ENCODE assay signal across 8 cellular contexts in the genomic region with DNA sequence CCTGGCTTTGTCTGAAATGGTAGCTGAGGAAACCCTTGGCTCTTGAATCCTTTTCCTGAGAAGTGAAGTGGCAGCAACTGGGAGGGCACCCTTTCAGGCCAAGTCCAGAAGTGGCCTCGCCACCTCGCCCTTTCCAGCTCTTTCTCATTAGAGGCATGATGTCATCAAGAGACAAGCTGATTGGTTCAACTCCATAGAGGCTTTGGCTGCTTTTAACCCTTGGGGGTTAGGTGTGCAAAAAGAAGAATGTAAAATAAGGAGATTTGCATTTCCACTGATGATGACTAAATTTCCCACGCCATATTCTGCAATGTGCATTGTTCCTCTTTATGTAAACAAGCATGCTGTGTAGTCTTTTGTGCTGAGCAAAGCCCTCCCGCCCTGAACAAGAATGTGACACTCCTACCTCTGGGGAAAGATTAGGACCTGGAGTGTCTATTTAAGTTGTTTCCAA.
DNase-seq lines count a peak whose midpoint lies in the region; ATAC-seq, FAIRE-seq and TF ChIP-seq lines count a peak whose summit lies in the region.

No MANE protein-coding gene starts in this region.

- no peak overlapping the region for H3K14ac ChIP-seq in H9 (ENCODE audit: insufficient read depth, low read length)

- no peaks in the 10 kb centered on the region for H3K27me3 ChIP-seq in H9 (ENCODE audit: insufficient read depth, low read length)
- H3K27me3 ChIP-seq in neural progenitor cell, result no peaks in the 10 kb centered on the region

- no peak overlapping the region for H4K91ac ChIP-seq in H9 (ENCODE audit: insufficient read length, low read depth, low read length)

- H4K20me1 ChIP-seq in H9 (ENCODE audit: control insufficient read depth, insufficient read depth, insufficient read length), result no peaks in the 10 kb centered on the region
- H4K20me1 ChIP-seq in neural progenitor cell (ENCODE audit: low read depth), result peaks cover 26% of the 10 kb centered on the region

- H2BK15ac ChIP-seq in H9 (ENCODE audit: low read depth, low read length), result no peak overlapping the region

- H3K4me3 ChIP-seq in neural progenitor cell, result no peak overlapping the region
- no peak overlapping the region for H3K4me3 ChIP-seq in kidney (ENCODE audit: low read length in 2 of 2)

- H3K36me3 ChIP-seq in neural progenitor cell, result no peaks in the 10 kb centered on the region
- H3K36me3 ChIP-seq in kidney (ENCODE audit: control insufficient read depth in 1 of 2, insufficient read depth in 2 of 2, low read length in 2 of 2), result no peaks in the 10 kb centered on the region

- no peak overlapping the region for H3K56ac ChIP-seq in H9 (ENCODE audit: insufficient read length, low read depth, low read length)

- no peak for TF ChIP-seq CTCF in H9 (conservative IDR thresholded peaks at IDR 0.05)
- no peak for TF ChIP-seq CTCF in neural progenitor cell (IDR thresholded peaks at IDR 0.05)
- no peak for TF ChIP-seq CTCF in kidney (IDR thresholded peaks at IDR 0.05; ENCODE audit: borderline replicate concordance, extremely low read depth, insufficient read depth)

- H2AFZ ChIP-seq in H9 (ENCODE audit: low read length), result no peak overlapping the region
- H2AFZ ChIP-seq in neural progenitor cell (replicated peaks), result no peak overlapping the region

- intact Hi-C loops in kidney (cut with DNase I), result no loop called here

- H3K27ac ChIP-seq in H9 (ENCODE audit: insufficient read length, low read depth, low read length) (no peak overlapping the region), neural progenitor cell (no peak overlapping the region), kidney (ENCODE audit: low read depth in 2 of 2, low read length in 2 of 2) (peak overlapping the region in 1 of 2 donors; percentile 19)

- H3K27me3 Mint-ChIP-seq in H9 (ENCODE audit: low read depth) (no peaks in the 10 kb centered on the region; the same call in 1 of the 2 replicates), neural progenitor cell (ENCODE audit: insufficient read depth, low read depth) (no peaks in the 10 kb centered on the region)
- H3K27me3 Mint-ChIP-seq in stimulated activated naive B cell treated with anti-CD40 and anti-IgM and Interleukin-4, amounts not matched to agents 10 μg/mL and 1 μg/mL and 100 μg/mL, for 72 hours, result no peaks in the 10 kb centered on the region

- H3K36me3 Mint-ChIP-seq in H9 (ENCODE audit: insufficient read depth in 1 of 3, low read depth in 3 of 3) (peaks cover 0 to 4% (median 0%) of the 10 kb centered on the region in 3 experiments; a peak in 4 of 7 replicates), neural progenitor cell (peaks cover 5% of the 10 kb centered on the region)
- peaks cover 13 to 21% of the 10 kb centered on the region in 2 donors for H3K36me3 Mint-ChIP-seq in stimulated activated naive B cell treated with anti-CD40 and anti-IgM and Interleukin-4, amounts not matched to agents 10 μg/mL and 1 μg/mL and 100 μg/mL, for 72 hours

- peaks cover 75 to 76% of the 10 kb centered on the region in 2 experiments for H3K4me1 Mint-ChIP-seq in H9
- peaks cover 22% of the 10 kb centered on the region for H3K4me1 Mint-ChIP-seq in neural progenitor cell
- no peaks in the 10 kb centered on the region for H3K4me1 Mint-ChIP-seq in stimulated activated naive B cell treated with anti-CD40 and anti-IgM and Interleukin-4, amounts not matched to agents 10 μg/mL and 1 μg/mL and 100 μg/mL, for 72 hours

- H3K79me2 ChIP-seq in H9 (ENCODE audit: insufficient read depth, low read length), result no peaks in the 10 kb centered on the region
- H3K79me2 ChIP-seq in neural progenitor cell (ENCODE audit: low read depth), result no peaks in the 10 kb centered on the region

- H3K27ac Mint-ChIP-seq in H9, result peak overlapping the region; percentile 46 to 87 (median 73); a peak in 6 of 7 replicates
- H3K27ac Mint-ChIP-seq in neural progenitor cell, result peak overlapping the region; percentile 54
- no peak overlapping the region for H3K27ac Mint-ChIP-seq in stimulated activated naive B cell treated with anti-CD40 and anti-IgM and Interleukin-4, amounts not matched to agents 10 μg/mL and 1 μg/mL and 100 μg/mL, for 72 hours

- no peaks in the 10 kb centered on the region for H3K9me3 ChIP-seq in H9 (ENCODE audit: control insufficient read depth, low read depth, low read length)
- no peaks in the 10 kb centered on the region for H3K9me3 ChIP-seq in neural progenitor cell (ENCODE audit: low read depth)
- H3K9me3 ChIP-seq in kidney (ENCODE audit: control insufficient read depth in 1 of 2, low read length in 2 of 2), result no peaks in the 10 kb centered on the region

- no peak overlapping the region for H3K4me2 ChIP-seq in H9 (ENCODE audit: insufficient read depth, insufficient read length, low read length)
- peak overlapping the region; percentile 15 for H3K4me2 ChIP-seq in neural progenitor cell

- DNase-seq in H9 (no peak), NCI-H748 (lab: John Stamatoyannopoulos, UW; ENCODE audit: unreplicated experiment) (peak; percentile 76), neural progenitor cell (ENCODE audit: low spot score) (peak; percentile 75), kidney (no peak)
- DNase-seq in stimulated activated naive B cell treated with anti-CD40 and anti-IgM and Interleukin-4, amounts not matched to agents 10 μg/mL and 1 μg/mL and 100 μg/mL, for 72 hours, result no peak

- no peak overlapping the region for H3T11ph ChIP-seq in H9 (ENCODE audit: low read length)

- no peak overlapping the region for H2BK120ac ChIP-seq in H9 (ENCODE audit: low read depth, low read length, poor library complexity, severe bottlenecking)

- H2AK5ac ChIP-seq in H9 (ENCODE audit: insufficient read length, low read length), result no peak overlapping the region

- no peak overlapping the region for H3K23ac ChIP-seq in H9 (ENCODE audit: insufficient read length, low read depth, low read length)

- H2BK5ac ChIP-seq in H9 (ENCODE audit: insufficient read length, low read length), result no peak overlapping the region

- H2BK20ac ChIP-seq in H9 (ENCODE audit: low read depth, low read length, poor library complexity, severe bottlenecking), result no peak overlapping the region

- FAIRE-seq in kidney (lab: Jason Lieb, UNC), result no peak

- H3K18ac ChIP-seq in H9 (ENCODE audit: insufficient read length, low read depth, low read length), result no peak overlapping the region

- ATAC-seq in esophagus mucosa (peak; percentile 94), HG02938 (IDR thresholded peaks at IDR 0.05; ENCODE audit: unreplicated experiment) (no peak), HG02759 (IDR thresholded peaks at IDR 0.05; ENCODE audit: unreplicated experiment) (no peak)
- ATAC-seq in stimulated activated naive B cell treated with anti-CD40 and anti-IgM and Interleukin-4, amounts not matched to agents 10 μg/mL and 1 μg/mL and 100 μg/mL, for 72 hours (replicated peaks), result no peak

- H3K9me3 Mint-ChIP-seq in H9, result no peaks in the 10 kb centered on the region
- no peaks in the 10 kb centered on the region for H3K9me3 Mint-ChIP-seq in neural progenitor cell
- no peaks in the 10 kb centered on the region for H3K9me3 Mint-ChIP-seq in stimulated activated naive B cell treated with anti-CD40 and anti-IgM and Interleukin-4, amounts not matched to agents 10 μg/mL and 1 μg/mL and 100 μg/mL, for 72 hours

- no peak overlapping the region for H4K5ac ChIP-seq in H9 (ENCODE audit: insufficient read length, low read depth, low read length)

- no peak overlapping the region for H4K8ac ChIP-seq in H9 (replicated peaks; ENCODE audit: insufficient read length, low read depth, low read length)

- no peak overlapping the region for H3K9ac ChIP-seq in H9 (ENCODE audit: extremely low read depth, insufficient read length, low read length)
- H3K9ac ChIP-seq in neural progenitor cell, result no peak overlapping the region
- no peak overlapping the region for H3K9ac ChIP-seq in kidney (ENCODE audit: low read length in 2 of 2)

- no peak overlapping the region for H3K4ac ChIP-seq in H9 (ENCODE audit: low read depth, low read length)

- no peaks in the 10 kb centered on the region for H3K23me2 ChIP-seq in H9 (ENCODE audit: insufficient read length, low read depth, low read length, poor library complexity, severe bottlenecking)

- peaks cover 28% of the 10 kb centered on the region for H3F3A ChIP-seq in neural progenitor cell (ENCODE audit: low read depth)

- no CpG with 5 or more reads among the region's 4 CpGs for WGBS in H9 (ENCODE audit: extremely low coverage, insufficient read length, low lambda C conversion rate)

- H3K4me1 ChIP-seq in H9 (ENCODE audit: insufficient read depth, low read length) (peaks cover 24% of the 10 kb centered on the region), neural progenitor cell (peaks cover 29% of the 10 kb centered on the region), kidney (ENCODE audit: control insufficient read depth in 1 of 2, insufficient read depth in 1 of 2, low read depth in 1 of 2, low read length in 2 of 2) (peaks cover 0 to 7% of the 10 kb centered on the region in 2 donors)

- no peaks in the 10 kb centered on the region for H3K79me1 ChIP-seq in H9 (ENCODE audit: insufficient read depth, low read depth, low read length, poor library complexity, severe bottlenecking)

- H3K4me3 Mint-ChIP-seq in H9, result peak overlapping the region; percentile 19 to 44; a peak in 3 of 5 replicates
- peak overlapping the region; percentile 25 for H3K4me3 Mint-ChIP-seq in neural progenitor cell
- no peak overlapping the region for H3K4me3 Mint-ChIP-seq in stimulated activated naive B cell treated with anti-CD40 and anti-IgM and Interleukin-4, amounts not matched to agents 10 μg/mL and 1 μg/mL and 100 μg/mL, for 72 hours

- no peak overlapping the region for H2BK12ac ChIP-seq in H9 (ENCODE audit: insufficient read length, low read depth, low read length)

Comparison
In these comparisons a context has a peak if more than half of its experiments do, and no peak if none do; other contexts are left out.
1. DNase-seq: peak in NCI-H748 (single experiment) and neural progenitor cell (single experiment); none in H9 (single experiment), stimulated activated naive B cell treated with anti-CD40 and anti-IgM and Interleukin-4, amounts not matched to agents 10 μg/mL and 1 μg/mL and 100 μg/mL, for 72 hours (single experiment) and kidney (single experiment).
2. H3K4me3 Mint-ChIP-seq: peak in H9 (2 of 2) and neural progenitor cell (single experiment); none in stimulated activated naive B cell treated with anti-CD40 and anti-IgM and Interleukin-4, amounts not matched to agents 10 μg/mL and 1 μg/mL and 100 μg/mL, for 72 hours (0 of 2).